8 cellular contexts compared by ENCODE assay signal in genomic region chr15:68821190-68821897, GRCh38. TPM values are rescaled to one million over a fixed set of nuclear protein-coding genes. Genes with fewer than 3 reads are reported as not detected.
A peak's percentile ranks its signal among the peaks of the same experiment; 100 is the strongest.
DNase-seq lines count a peak whose midpoint lies in the region; ATAC-seq and TF ChIP-seq lines count a peak whose summit lies in the region.

No MANE protein-coding gene starts in this region.

- TF ChIP-seq CTCF in CD8-positive, alpha-beta T cell (IDR thresholded peaks at IDR 0.05) = no peak

- no peak for DNase-seq in CD8-positive, alpha-beta T cell
- DNase-seq in HuH-7.5 (ENCODE audit: low spot score) (peak; percentile 37), islet precursor cell (peak; percentile 60), NCI-H510A treated with DMSO at 0.1 percent for 48 hours (lab: John Stamatoyannopoulos, UW) (no peak), mesenteric fat pad (ENCODE audit: low spot score) (no peak)
- peak; percentile 24 for DNase-seq in stimulated activated naive CD8-positive, alpha-beta T cell treated with anti-CD3 and anti-CD28 coated beads, Interleukin-15, Interleukin-2, amounts not matched to agents 100 U/mL and 50 U/mL, for 24 hours

- no peaks in the 10 kb centered on the region for H3K9me3 Mint-ChIP-seq in CD8-positive, alpha-beta T cell

- H3K27ac ChIP-seq in CD8-positive, alpha-beta T cell (ENCODE audit: low read depth, low read length) = peak overlapping the region; percentile 59
- H3K27ac ChIP-seq in angular gyrus (ENCODE audit: low read depth, low read length) = peak overlapping the region; percentile 66

- intact Hi-C loops in CD8-positive, alpha-beta T cell (cut with DNase I, micrococcal nuclease) = loop anchor here in 1 of 2 experiments (2.0 to 10.0 kb wide), 4 partner anchors 53 to 1276 kb away; partner anchors contain the start of genes FEM1B, RNU6-1 and TLE3

- no peaks in the 10 kb centered on the region for H3K36me3 ChIP-seq in CD8-positive, alpha-beta T cell (ENCODE audit: insufficient read depth, low read length)

- H3K27ac Mint-ChIP-seq in CD8-positive, alpha-beta T cell = peak overlapping the region; percentile 97

- ATAC-seq in CD8-positive, alpha-beta T cell = no peak
- ATAC-seq in GM21423 (IDR thresholded peaks at IDR 0.05; ENCODE audit: unreplicated experiment) = peak; percentile 22
- ATAC-seq in stimulated activated naive CD8-positive, alpha-beta T cell treated with anti-CD3 and anti-CD28 coated beads, Interleukin-15, Interleukin-2, amounts not matched to agents 100 U/mL and 50 U/mL, for 24 hours = no peak

- H3K4me3 ChIP-seq in CD8-positive, alpha-beta T cell (ENCODE audit: low read depth, low read length) = peak overlapping the region; percentile 98

- POLR2A ChIA-PET in CD8-positive, alpha-beta T cell (lab: Charles Lee) = interaction anchor here (0.8 to 1.0 kb wide), 2 partner anchors 30 to 36 kb away, joined by 3 to 5 read pairs; no protein-coding TSS in a partner anchor

- H3K27me3 Mint-ChIP-seq in CD8-positive, alpha-beta T cell (ENCODE audit: low read depth) = no peaks in the 10 kb centered on the region

- no peaks in the 10 kb centered on the region for H3K27me3 ChIP-seq in CD8-positive, alpha-beta T cell (ENCODE audit: insufficient read depth, low read length)

- peaks cover 23% of the 10 kb centered on the region for H3K4me1 Mint-ChIP-seq in CD8-positive, alpha-beta T cell (ENCODE audit: low read depth)

- H3K4me1 ChIP-seq in CD8-positive, alpha-beta T cell (ENCODE audit: insufficient read depth, low read length) = peaks cover 20% of the 10 kb centered on the region

- CTCF ChIA-PET in CD8-positive, alpha-beta T cell (lab: Charles Lee) = no interaction called here

- H3K36me3 Mint-ChIP-seq in CD8-positive, alpha-beta T cell = peaks cover 31% of the 10 kb centered on the region

- H3K9me3 ChIP-seq in CD8-positive, alpha-beta T cell (ENCODE audit: low read length) = no peaks in the 10 kb centered on the region

- H3K4me3 Mint-ChIP-seq in CD8-positive, alpha-beta T cell = peak overlapping the region; percentile 95

RNA-seq across cellular contexts. Expression of gene ANP32A, which starts 0.6 kb away (rescaled TPM):
- 10 to 100 TPM; 47.6 to 51.9 TPM for total RNA-seq in CD8-positive, alpha-beta T cell
- 92.6 TPM for total RNA-seq in mesenteric fat pad

Comparison
In these comparisons a context has a peak if more than half of its experiments do, and no peak if none do; other contexts are left out.
1. DNase-seq: peak in HuH-7.5 (single experiment), islet precursor cell (single experiment) and stimulated activated naive CD8-positive, alpha-beta T cell treated with anti-CD3 and anti-CD28 coated beads, Interleukin-15, Interleukin-2, amounts not matched to agents 100 U/mL and 50 U/mL, for 24 hours (single experiment); none in CD8-positive, alpha-beta T cell (0 of 7), NCI-H510A treated with DMSO at 0.1 percent for 48 hours (single experiment) and mesenteric fat pad (single experiment).